1 cellular context compared by ENCODE assay signal in the genomic region with DNA sequence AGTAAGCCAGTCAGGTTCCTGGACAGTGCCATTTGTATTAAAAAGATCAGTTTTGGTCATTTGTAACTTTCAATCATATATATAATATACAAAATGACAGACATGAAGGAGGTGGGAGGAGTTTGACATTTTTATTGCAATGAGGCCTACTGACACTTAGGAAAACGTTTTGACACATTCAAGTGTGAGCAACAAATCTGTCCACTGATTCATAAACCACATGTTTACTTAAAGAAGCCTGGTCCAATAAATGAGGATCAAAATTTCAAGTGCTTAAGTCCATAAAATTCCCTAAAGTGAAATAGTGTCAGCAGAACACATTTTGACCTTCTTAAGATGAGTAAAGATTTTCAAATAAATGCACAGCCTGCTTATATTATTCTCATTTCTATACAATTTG.
TF ChIP-seq lines count a peak whose summit lies in the region.

No MANE protein-coding gene starts in this region.

TF ChIP-seq in HEK293, 187 proteins besides CTCF, POLR2A, EP300 and RAD21 (continued from another document):
- TF ChIP-seq, protein P1, sequence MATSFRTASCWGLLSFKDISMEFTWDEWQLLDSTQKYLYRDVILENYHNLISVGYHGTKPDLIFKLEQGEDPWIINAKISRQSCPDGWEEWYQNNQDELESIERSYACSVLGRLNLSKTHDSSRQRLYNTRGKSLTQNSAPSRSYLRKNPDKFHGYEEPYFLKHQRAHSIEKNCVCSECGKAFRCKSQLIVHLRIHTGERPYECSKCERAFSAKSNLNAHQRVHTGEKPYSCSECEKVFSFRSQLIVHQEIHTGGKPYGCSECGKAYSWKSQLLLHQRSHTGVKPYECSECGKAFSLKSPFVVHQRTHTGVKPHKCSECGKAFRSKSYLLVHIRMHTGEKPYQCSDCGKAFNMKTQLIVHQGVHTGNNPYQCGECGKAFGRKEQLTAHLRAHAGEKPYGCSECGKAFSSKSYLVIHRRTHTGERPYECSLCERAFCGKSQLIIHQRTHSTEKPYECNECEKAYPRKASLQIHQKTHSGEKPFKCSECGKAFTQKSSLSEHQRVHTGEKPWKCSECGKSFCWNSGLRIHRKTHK (tag by site-specific recombination; IDR thresholded peaks at IDR 0.05): no peak
- no peak for TF ChIP-seq HOXD13 (CRISPR knock-in tag; IDR thresholded peaks at IDR 0.05; ENCODE audit: borderline replicate concordance)
- TF ChIP-seq, protein P2, sequence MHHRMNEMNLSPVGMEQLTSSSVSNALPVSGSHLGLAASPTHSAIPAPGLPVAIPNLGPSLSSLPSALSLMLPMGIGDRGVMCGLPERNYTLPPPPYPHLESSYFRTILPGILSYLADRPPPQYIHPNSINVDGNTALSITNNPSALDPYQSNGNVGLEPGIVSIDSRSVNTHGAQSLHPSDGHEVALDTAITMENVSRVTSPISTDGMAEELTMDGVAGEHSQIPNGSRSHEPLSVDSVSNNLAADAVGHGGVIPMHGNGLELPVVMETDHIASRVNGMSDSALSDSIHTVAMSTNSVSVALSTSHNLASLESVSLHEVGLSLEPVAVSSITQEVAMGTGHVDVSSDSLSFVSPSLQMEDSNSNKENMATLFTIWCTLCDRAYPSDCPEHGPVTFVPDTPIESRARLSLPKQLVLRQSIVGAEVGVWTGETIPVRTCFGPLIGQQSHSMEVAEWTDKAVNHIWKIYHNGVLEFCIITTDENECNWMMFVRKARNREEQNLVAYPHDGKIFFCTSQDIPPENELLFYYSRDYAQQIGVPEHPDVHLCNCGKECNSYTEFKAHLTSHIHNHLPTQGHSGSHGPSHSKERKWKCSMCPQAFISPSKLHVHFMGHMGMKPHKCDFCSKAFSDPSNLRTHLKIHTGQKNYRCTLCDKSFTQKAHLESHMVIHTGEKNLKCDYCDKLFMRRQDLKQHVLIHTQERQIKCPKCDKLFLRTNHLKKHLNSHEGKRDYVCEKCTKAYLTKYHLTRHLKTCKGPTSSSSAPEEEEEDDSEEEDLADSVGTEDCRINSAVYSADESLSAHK (tag by site-specific recombination; IDR thresholded peaks at IDR 0.05): peak; percentile 65; the same call in 1 of the 2 replicates
- TF ChIP-seq ZNF2 (tag by site-specific recombination; IDR thresholded peaks at IDR 0.05): no peak; the same call in 1 of the 2 replicates
- no peak for TF ChIP-seq ZNF155 (tag by site-specific recombination; IDR thresholded peaks at IDR 0.05)
- no peak for TF ChIP-seq MYNN (tag by site-specific recombination; IDR thresholded peaks at IDR 0.05; ENCODE audit: borderline replicate concordance)
- TF ChIP-seq ZNF624 (tag by site-specific recombination; IDR thresholded peaks at IDR 0.05): no peak
- no peak for TF ChIP-seq ZNF560 (tag by site-specific recombination; IDR thresholded peaks at IDR 0.05; ENCODE audit: borderline replicate concordance)
- no peak for TF ChIP-seq ZNF677 (tag by site-specific recombination; IDR thresholded peaks at IDR 0.05)
- no peak for TF ChIP-seq ZBTB48 (tag by site-specific recombination; IDR thresholded peaks at IDR 0.05)
- no peak for TF ChIP-seq ZSCAN4 (tag by site-specific recombination; IDR thresholded peaks at IDR 0.05)
- no peak for TF ChIP-seq PATZ1 (tag by site-specific recombination; IDR thresholded peaks at IDR 0.05)
- peak; percentile 96 for TF ChIP-seq OSR2 (tag by site-specific recombination; IDR thresholded peaks at IDR 0.05)
- TF ChIP-seq KLF9 (tag by site-specific recombination; IDR thresholded peaks at IDR 0.05; ENCODE audit: low read depth): no peak
- no peak for TF ChIP-seq ZNF239 (tag by site-specific recombination; IDR thresholded peaks at IDR 0.05)
- no peak for TF ChIP-seq ZNF76 (tag by site-specific recombination; IDR thresholded peaks at IDR 0.05; ENCODE audit: borderline replicate concordance, low read depth)
- TF ChIP-seq, protein P3, sequence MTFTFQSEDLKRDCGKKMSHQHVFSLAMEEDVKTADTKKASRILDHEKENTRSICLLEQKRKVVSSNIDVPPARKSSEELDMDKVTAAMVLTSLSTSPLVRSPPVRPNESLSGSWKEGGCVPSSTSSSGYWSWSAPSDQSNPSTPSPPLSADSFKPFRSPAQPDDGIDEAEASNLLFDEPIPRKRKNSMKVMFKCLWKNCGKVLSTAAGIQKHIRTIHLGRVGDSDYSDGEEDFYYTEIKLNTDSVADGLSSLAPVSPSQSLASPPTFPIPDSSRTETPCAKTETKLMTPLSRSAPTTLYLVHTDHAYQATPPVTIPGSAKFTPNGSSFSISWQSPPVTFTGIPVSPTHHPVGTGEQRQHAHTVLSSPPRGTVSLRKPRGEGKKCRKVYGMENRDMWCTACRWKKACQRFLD (tag by site-specific recombination; IDR thresholded peaks at IDR 0.05): no peak
- no peak for TF ChIP-seq ZNF19 (tag by site-specific recombination; IDR thresholded peaks at IDR 0.05; ENCODE audit: low read depth)
- TF ChIP-seq ZNF623 (tag by site-specific recombination; IDR thresholded peaks at IDR 0.05): no peak
- no peak for TF ChIP-seq SP2 (tag by site-specific recombination; IDR thresholded peaks at IDR 0.05)
- TF ChIP-seq ZEB2 (tag by site-specific recombination; IDR thresholded peaks at IDR 0.05): peak; percentile 93
- TF ChIP-seq ZNF701 (tag by site-specific recombination; IDR thresholded peaks at IDR 0.05): no peak
- TF ChIP-seq ZNF223 (tag by site-specific recombination; IDR thresholded peaks at IDR 0.05): no peak
- TF ChIP-seq YY2 (tag by site-specific recombination; IDR thresholded peaks at IDR 0.05): no peak
- no peak for TF ChIP-seq ZNF626 (tag by site-specific recombination; IDR thresholded peaks at IDR 0.05)
- no peak for TF ChIP-seq ZNF433 (tag by site-specific recombination; IDR thresholded peaks at IDR 0.05; ENCODE audit: low read depth)
- peak; percentile 38; the same call in 1 of the 2 replicates for TF ChIP-seq ZNF561 (tag by site-specific recombination; IDR thresholded peaks at IDR 0.05; ENCODE audit: borderline replicate concordance)
